ENCODE assay signal across 14 cellular contexts in genomic region chr1:55444660-55445059, GRCh38.
DNase-seq lines count a peak whose midpoint lies in the region; ATAC-seq, FAIRE-seq and TF ChIP-seq lines count a peak whose summit lies in the region.
"Had no signal": no experiment of that assay in that cellular context is flagged by ENCODE, and none has a peak within 500 bp of the region (broad histone marks: within the 10 kb centered on the region; RNA-seq: fewer than 3 reads in every experiment).

No MANE protein-coding gene starts in this region.

- peak overlapping the region in 3 of 11 experiments; percentile 59 to 73 (median 62); a peak in 5 of 22 replicates for H3K27ac ChIP-seq in BLaER1 treated with 17β-estradiol and CSF1 and Interleukin-3, amounts not matched to agents 10 nM and 100 nM
- H3K27ac ChIP-seq in IMR-90 (ENCODE audit: insufficient read depth, low read length) (peak overlapping the region; percentile 91), K562 (ENCODE audit: extremely low read depth, low read depth, low read length) (no peak overlapping the region), substantia nigra (ENCODE audit: low read depth, low read length, poor library complexity, severe bottlenecking) (no peak overlapping the region)

- H2BK5ac ChIP-seq in IMR-90 (ENCODE audit: low read depth, low read length, poor library complexity, severe bottlenecking) = peak overlapping the region; percentile 92

- H3K27ac Mint-ChIP-seq in stimulated activated memory B cell treated with anti-CD40 and anti-IgM and Interleukin-4, amounts not matched to agents 10 μg/mL and 1 μg/mL and 100 μg/mL, for 72 hours = peak overlapping the region; percentile 1
- H3K27ac Mint-ChIP-seq: activated CD4-positive, alpha-beta memory T cell treated with anti-CD3 and anti-CD28 coated beads for 36 hours had no signal

- no peak overlapping the region for H3K4me3 ChIP-seq in BLaER1 treated with 17β-estradiol and CSF1 and Interleukin-3, amounts not matched to agents 10 nM and 100 nM
- H3K4me3 ChIP-seq in IMR-90 (ENCODE audit: insufficient read depth, low read depth, low read length) (no peak overlapping the region), K562 (no peak overlapping the region)
- H3K4me3 ChIP-seq: Peyer's patch, sigmoid colon had no signal

- no peak overlapping the region for H3K9ac ChIP-seq in BLaER1 treated with 17β-estradiol and CSF1 and Interleukin-3, amounts not matched to agents 10 nM and 100 nM
- H3K9ac ChIP-seq in IMR-90 (ENCODE audit: low read depth, low read length) (peak overlapping the region; percentile 18; the same call in 1 of the 2 replicates), K562 (ENCODE audit: insufficient read depth in 1 of 2, low read depth in 2 of 2, low read length in 2 of 2) (no peak overlapping the region)

- DNase-seq in IMR-90 (no peak), K562 (ENCODE audit: extremely low read depth in 1 of 4, low spot score in 3 of 4) (no peak), DMS53 treated with DMSO at 0.1 percent for 48 hours (lab: John Stamatoyannopoulos, UW; ENCODE audit: unreplicated experiment) (no peak), substantia nigra (lab: John Stamatoyannopoulos, UW) (no peak)
- no peak for DNase-seq in stimulated activated CD4-positive, alpha-beta T cell treated with anti-CD3 and anti-CD28 coated beads, Interleukin-2, amount 100 ng/mL, for 48 hours
- DNase-seq: activated CD4-positive, alpha-beta memory T cell treated with anti-CD3 and anti-CD28 coated beads for 36 hours; caudate nucleus; effector CD4-positive, alpha-beta T cell; NCI-H1048; Peyer's patch; sigmoid colon had no signal

- peak overlapping the region; percentile 2 to 88 (median 32); a peak in 11 of 22 replicates for H3K4me2 ChIP-seq in BLaER1 treated with 17β-estradiol and CSF1 and Interleukin-3, amounts not matched to agents 10 nM and 100 nM
- no peak overlapping the region for H3K4me2 ChIP-seq in IMR-90 (ENCODE audit: low read depth, low read length)
- no peak overlapping the region for H3K4me2 ChIP-seq in K562 (ENCODE audit: insufficient read depth, low read length)

- no CpG with 5 or more reads among the region's 1 CpG for WGBS in IMR-90 (ENCODE audit: extremely low coverage in 2 of 2, insufficient read length in 1 of 2), 2 experiments
- 5% methylated on average over 1 of the region's 1 CpG for WGBS in K562 (ENCODE audit: insufficient coverage, low coverage, missing lambda C conversion rate)

- peak overlapping the region; percentile 97 for H2AK5ac ChIP-seq in IMR-90 (ENCODE audit: low read depth, low read length)

- peaks cover 0 to 38% (median 8%) of the 10 kb centered on the region in 10 experiments; a peak in 14 of 20 replicates for H3K4me1 ChIP-seq in BLaER1 treated with 17β-estradiol and CSF1 and Interleukin-3, amounts not matched to agents 10 nM and 100 nM
- H3K4me1 ChIP-seq in IMR-90 (ENCODE audit: control insufficient read depth, insufficient read depth, low read length) = peaks cover 22% of the 10 kb centered on the region
- peaks cover 0 to 14% of the 10 kb centered on the region in 2 experiments; a peak in 3 of 5 replicates for H3K4me1 ChIP-seq in K562 (replicated peaks in 1 of 2; ENCODE audit: control insufficient read depth in 2 of 2, insufficient read depth in 2 of 2, low read length in 2 of 2)
- H3K4me1 ChIP-seq: Peyer's patch had no signal

- intact Hi-C loops in IMR-90 (cut with micrococcal nuclease) (no loop called here), K562 (cut with micrococcal nuclease) (no loop called here)

- FAIRE-seq in K562 (lab: Jason Lieb, UNC) = no peak

- peak overlapping the region; percentile 66 for H4K5ac ChIP-seq in IMR-90 (ENCODE audit: low read depth, low read length)

- peak overlapping the region; percentile 95 for H3K4ac ChIP-seq in IMR-90 (ENCODE audit: low read depth, low read length)

- peaks cover 3% of the 10 kb centered on the region for H3K9me3 Mint-ChIP-seq in stimulated activated memory B cell treated with anti-CD40 and anti-IgM and Interleukin-4, amounts not matched to agents 10 μg/mL and 1 μg/mL and 100 μg/mL, for 72 hours
- H3K9me3 Mint-ChIP-seq: activated CD4-positive, alpha-beta memory T cell treated with anti-CD3 and anti-CD28 coated beads for 36 hours had no signal

- H3K9me3 ChIP-seq in BLaER1 treated with 17β-estradiol and CSF1 and Interleukin-3, amounts not matched to agents 10 nM and 100 nM (replicated peaks in 1 of 11) = no peaks in the 10 kb centered on the region
- no peaks in the 10 kb centered on the region for H3K9me3 ChIP-seq in IMR-90 (ENCODE audit: control insufficient read depth, insufficient read depth, low read length)
- H3K9me3 ChIP-seq in K562 (replicated peaks; ENCODE audit: control insufficient read depth, insufficient read depth, low read depth, low read length) = no peaks in the 10 kb centered on the region
- H3K9me3 ChIP-seq: Peyer's patch, sigmoid colon had no signal

- peak overlapping the region; percentile 96 for H4K91ac ChIP-seq in IMR-90 (ENCODE audit: insufficient read depth, low read depth, low read length)

- H3K18ac ChIP-seq in IMR-90 (ENCODE audit: low read depth, low read length) = peak overlapping the region; percentile 91

- TF ChIP-seq POLR2A in IMR-90 (IDR thresholded peaks at IDR 0.05; ENCODE audit: low read depth, low read length) (no peak), K562 (conservative IDR thresholded peaks at IDR 0.05) (no peak)

- H3K27me3 Mint-ChIP-seq in stimulated activated memory B cell treated with anti-CD40 and anti-IgM and Interleukin-4, amounts not matched to agents 10 μg/mL and 1 μg/mL and 100 μg/mL, for 72 hours = peaks cover 8% of the 10 kb centered on the region

- no peak for TF ChIP-seq CTCF in IMR-90 (conservative IDR thresholded peaks at IDR 0.05; ENCODE audit: low read depth, low read length)
- TF ChIP-seq CTCF in K562 (IDR thresholded peaks at IDR 0.05 in 2 of 3, conservative IDR thresholded peaks at IDR 0.05 in 1 of 3; ENCODE audit: insufficient read depth in 2 of 3, low read depth in 1 of 3, low read length in 3 of 3) = no peak

- H3K27me3 ChIP-seq in BLaER1 treated with 17β-estradiol and CSF1 and Interleukin-3, amounts not matched to agents 10 nM and 100 nM = no peaks in the 10 kb centered on the region
- no peaks in the 10 kb centered on the region for H3K27me3 ChIP-seq in IMR-90 (ENCODE audit: control insufficient read depth, insufficient read depth, low read length)
- no peaks in the 10 kb centered on the region for H3K27me3 ChIP-seq in K562 (ENCODE audit: control insufficient read depth in 2 of 2, insufficient read depth in 2 of 2, low read length in 2 of 2)
- H3K27me3 ChIP-seq: Peyer's patch, sigmoid colon had no signal

- no peak for ATAC-seq in IMR-90 (ENCODE audit: low read depth)
- ATAC-seq in K562 = peak; percentile 63
- ATAC-seq in stimulated activated memory B cell treated with anti-CD40 and anti-IgM and Interleukin-4, amounts not matched to agents 10 μg/mL and 1 μg/mL and 100 μg/mL, for 72 hours = peak; percentile 83
- ATAC-seq in GM19395 (IDR thresholded peaks at IDR 0.05; ENCODE audit: unreplicated experiment) = no peak

- H3K36me3 ChIP-seq in BLaER1 treated with 17β-estradiol and CSF1 and Interleukin-3, amounts not matched to agents 10 nM and 100 nM = no peaks in the 10 kb centered on the region
- H3K36me3 ChIP-seq in IMR-90 (ENCODE audit: control insufficient read depth, insufficient read depth, low read length) (no peaks in the 10 kb centered on the region), K562 (ENCODE audit: control insufficient read depth, insufficient read depth, low read length) (no peaks in the 10 kb centered on the region)
- H3K36me3 ChIP-seq: Peyer's patch, sigmoid colon had no signal

- no peak overlapping the region for H3K4me3 Mint-ChIP-seq in stimulated activated memory B cell treated with anti-CD40 and anti-IgM and Interleukin-4, amounts not matched to agents 10 μg/mL and 1 μg/mL and 100 μg/mL, for 72 hours
- H3K4me3 Mint-ChIP-seq: activated CD4-positive, alpha-beta memory T cell treated with anti-CD3 and anti-CD28 coated beads for 36 hours had no signal

- POLR2A ChIA-PET in IMR-90 (lab: Charles Lee; ENCODE audit: unreplicated experiment) (no interaction called here), K562 (lab: Yijun Ruan, JAX) (interaction anchor here (1.5 kb wide), 2 partner anchors 16 to 27 kb away, joined by 3 read pairs; no protein-coding TSS in a partner anchor)

- dilution Hi-C loops in IMR-90 (cut with HindIII; ENCODE audit: low sequenced_read_pairs, unreplicated experiment) = no loop called here

- TF ChIP-seq RAD21 in IMR-90 (IDR thresholded peaks at IDR 0.05; ENCODE audit: low read length) = no peak
- no peak for TF ChIP-seq RAD21 in K562 (CRISPR knock-in tag; conservative IDR thresholded peaks at IDR 0.05 in 1 of 2, IDR thresholded peaks at IDR 0.05 in 1 of 2)

- H3K9me1 ChIP-seq in IMR-90 (ENCODE audit: insufficient read depth, low read length) (peaks cover 19% of the 10 kb centered on the region), K562 (ENCODE audit: control insufficient read depth, insufficient read depth, low read length) (no peaks in the 10 kb centered on the region)

- no peaks in the 10 kb centered on the region for H4K20me1 ChIP-seq in BLaER1 treated with 17β-estradiol and CSF1 and Interleukin-3, amounts not matched to agents 10 nM and 100 nM
- H4K20me1 ChIP-seq in IMR-90 (ENCODE audit: insufficient read depth, low read length) = no peaks in the 10 kb centered on the region
- no peaks in the 10 kb centered on the region for H4K20me1 ChIP-seq in K562 (replicated peaks; ENCODE audit: control insufficient read depth, insufficient read depth, low read length)

- in situ Hi-C loops in IMR-90 (cut with MboI; ENCODE audit: low sequenced_read_pairs) = no loop called here
- in situ Hi-C loops in K562 (cut with MboI) = no loop called here

- H4K8ac ChIP-seq in IMR-90 (ENCODE audit: low read depth in 2 of 2, low read length in 2 of 2) = peak overlapping the region; percentile 81 to 90

- H3K14ac ChIP-seq in IMR-90 (replicated peaks; ENCODE audit: low read depth, low read length) = peak overlapping the region; percentile 84

- H2BK15ac ChIP-seq in IMR-90 (ENCODE audit: low read depth, low read length) = peak overlapping the region; percentile 96

- peak overlapping the region; percentile 68 for H3K23ac ChIP-seq in IMR-90 (ENCODE audit: low read depth, low read length)

- no peaks in the 10 kb centered on the region for H3K36me3 Mint-ChIP-seq in stimulated activated memory B cell treated with anti-CD40 and anti-IgM and Interleukin-4, amounts not matched to agents 10 μg/mL and 1 μg/mL and 100 μg/mL, for 72 hours
- H3K36me3 Mint-ChIP-seq: activated CD4-positive, alpha-beta memory T cell treated with anti-CD3 and anti-CD28 coated beads for 36 hours had no signal

- peaks cover 16% of the 10 kb centered on the region for H3K4me1 Mint-ChIP-seq in stimulated activated memory B cell treated with anti-CD40 and anti-IgM and Interleukin-4, amounts not matched to agents 10 μg/mL and 1 μg/mL and 100 μg/mL, for 72 hours

- H2AK9ac ChIP-seq in IMR-90 (replicated peaks; ENCODE audit: low read depth, low read length, poor library complexity) = peak overlapping the region; percentile 83

- peak overlapping the region; percentile 50 for H2AFZ ChIP-seq in IMR-90 (replicated peaks; ENCODE audit: low read length, poor library complexity)
- peak overlapping the region; percentile 22; the same call in 1 of the 2 replicates for H2AFZ ChIP-seq in K562 (ENCODE audit: low read depth, low read length)

- TF ChIP-seq EP300 in K562 (IDR thresholded peaks at IDR 0.05; ENCODE audit: low read length) = no peak

- CTCF ChIA-PET in IMR-90 (lab: Yijun Ruan, JAX) = interaction anchor here (0.5 to 0.6 kb wide), 2 partner anchors 54 to 100 kb away, joined by 3 read pairs; no protein-coding TSS in a partner anchor
- CTCF ChIA-PET in K562 (lab: Yijun Ruan, JAX; ENCODE audit: low intra/inter-chr PET ratio) = no interaction called here

- peak overlapping the region; percentile 73 for H3K56ac ChIP-seq in IMR-90 (ENCODE audit: extremely low read depth, insufficient read depth, low read length)

- no peaks in the 10 kb centered on the region for H3K79me2 ChIP-seq in K562 (ENCODE audit: control insufficient read depth, insufficient read depth, low read length)

- H3K79me1 ChIP-seq in IMR-90 (ENCODE audit: low read depth in 1 of 2, low read length in 2 of 2) = 0 out of 4 replicates have a peak, but pooled peaks cover 0 to 3% of the 10 kb centered on the region in 2 experiments

- no TSS peak for BruUV-seq in IMR-90 (replicated peaks; lab: Mats Ljungman, UMichigan)
- BruUV-seq in K562 (replicated peaks; lab: Mats Ljungman, UMichigan) = no TSS peak

- peak overlapping the region; percentile 98 for H2BK20ac ChIP-seq in IMR-90 (ENCODE audit: low read depth, low read length)

- peak overlapping the region; percentile 97 for H2BK120ac ChIP-seq in IMR-90 (ENCODE audit: low read depth, low read length)

Comparison
In these comparisons a context has a peak if more than half of its experiments do, and no peak if none do; other contexts are left out.
1. H3K4me2 ChIP-seq: peak in BLaER1 treated with 17β-estradiol and CSF1 and Interleukin-3, amounts not matched to agents 10 nM and 100 nM (11 of 11); none in IMR-90 (single experiment) and K562 (single experiment).
2. ATAC-seq: peak in K562 (single experiment) and stimulated activated memory B cell treated with anti-CD40 and anti-IgM and Interleukin-4, amounts not matched to agents 10 μg/mL and 1 μg/mL and 100 μg/mL, for 72 hours (single experiment); none in IMR-90 (single experiment) and GM19395 (single experiment).